ENCODE assay signal across 38 cellular contexts in genomic region chr10:116590590-116591444, GRCh38. TPM values are rescaled to one million over a fixed set of nuclear protein-coding genes. Genes with fewer than 3 reads are reported as not detected.
"Had no signal": no experiment of that assay in that cellular context is flagged by ENCODE, and none has a peak within 500 bp of the region (broad histone marks: within the 10 kb centered on the region; RNA-seq: fewer than 3 reads in every experiment).

Gene PNLIPRP1, plus strand, starts transcription at chr10:116590959. Its CDS starts 171 bp downstream, at chr10:116591130.

- H3K36me3 ChIP-seq: ascending aorta, brain microvascular endothelial cell, heart left ventricle, neutrophil, thoracic aorta, upper lobe of left lung, vagina, WERI-Rb-1 had no signal

- DNase-seq: activated CD4-positive, alpha-beta T cell treated with anti-CD3 and anti-CD28 coated beads for 48 hours; activated CD4-positive, alpha-beta T cell treated with anti-CD3 and anti-CD28 coated beads, Interleukin-2, amount 50 U/mL, for 48 hours; activated CD8-positive, alpha-beta memory T cell treated with anti-CD3 and anti-CD28 coated beads for 24 hours; activated CD8-positive, alpha-beta memory T cell treated with anti-CD3 and anti-CD28 coated beads, Interleukin-2, amount 50 U/mL, for 4 hours; activated gamma-delta T cell; activated naive CD4-positive, alpha-beta T cell treated with anti-CD3 and anti-CD28 coated beads, Interleukin-2, amount 10 ng/mL, durations not matched to agents 7 days and 5 days; activated naive CD8-positive, alpha-beta T cell treated with anti-CD3 and anti-CD28 coated beads, Interleukin-2, amount 10 ng/mL, durations not matched to agents 7 days and 5 days; activated T-cell treated with anti-CD3 and anti-CD28 coated beads, Interleukin-2, amount 50 U/mL, for 1 hour; brain microvascular endothelial cell; endodermal cell; foreskin fibroblast; heart left ventricle; mesendoderm; stimulated activated CD4-positive, alpha-beta T cell treated with anti-CD3 and anti-CD28 coated beads, Interleukin-4, amount 100 ng/mL, for 24 hours; T-helper 9 cell; WERI-Rb-1 had no signal

- ATAC-seq: activated CD4-positive, CD25-positive, alpha-beta regulatory T cell treated with anti-CD3 and anti-CD28 coated beads, Interleukin-2, amount 50 U/mL, for 24 hours; esophagus mucosa; heart left ventricle; sciatic nerve; stimulated activated effector memory CD8-positive, alpha-beta T cell treated with anti-CD3 and anti-CD28 coated beads, Interleukin-12 subunit alpha, Interleukin-12 subunit beta, amount 100 ng/mL, for 72 hours had no signal

- H3K36me3 Mint-ChIP-seq: activated naive CD4-positive, alpha-beta T cell treated with anti-CD3 and anti-CD28 coated beads, Interleukin-2, amount 10 ng/mL, durations not matched to agents 7 days and 5 days; activated naive CD8-positive, alpha-beta T cell treated with anti-CD3 and anti-CD28 coated beads, Interleukin-2, amount 10 ng/mL, durations not matched to agents 7 days and 5 days; stimulated activated effector memory CD8-positive, alpha-beta T cell treated with anti-CD3 and anti-CD28 coated beads, Interleukin-12 subunit alpha, Interleukin-12 subunit beta, amount 100 ng/mL, for 72 hours had no signal

- H3K27me3 ChIP-seq: ascending aorta, brain microvascular endothelial cell, heart left ventricle, neutrophil, upper lobe of left lung, vagina had no signal

- H3K27me3 Mint-ChIP-seq: activated naive CD4-positive, alpha-beta T cell treated with anti-CD3 and anti-CD28 coated beads, Interleukin-2, amount 10 ng/mL, durations not matched to agents 7 days and 5 days; activated naive CD8-positive, alpha-beta T cell treated with anti-CD3 and anti-CD28 coated beads, Interleukin-2, amount 10 ng/mL, durations not matched to agents 7 days and 5 days had no signal

- H3K9me3 Mint-ChIP-seq: activated naive CD4-positive, alpha-beta T cell treated with anti-CD3 and anti-CD28 coated beads, Interleukin-2, amount 10 ng/mL, durations not matched to agents 7 days and 5 days; activated naive CD8-positive, alpha-beta T cell treated with anti-CD3 and anti-CD28 coated beads, Interleukin-2, amount 10 ng/mL, durations not matched to agents 7 days and 5 days; nephron; stimulated activated naive CD8-positive, alpha-beta T cell treated with anti-CD3 and anti-CD28 coated beads, Interleukin-15, Interleukin-2, amounts not matched to agents 100 ng/mL and 50 ng/mL, for 24 hours had no signal

- H3K27ac Mint-ChIP-seq: activated naive CD4-positive, alpha-beta T cell treated with anti-CD3 and anti-CD28 coated beads, Interleukin-2, amount 10 ng/mL, durations not matched to agents 7 days and 5 days; activated naive CD8-positive, alpha-beta T cell treated with anti-CD3 and anti-CD28 coated beads, Interleukin-2, amount 10 ng/mL, durations not matched to agents 7 days and 5 days; endodermal cell; nephron; progenitor cell of endocrine pancreas; stimulated activated effector memory CD8-positive, alpha-beta T cell treated with anti-CD3 and anti-CD28 coated beads, Interleukin-12 subunit alpha, Interleukin-12 subunit beta, amount 100 ng/mL, for 72 hours; stimulated activated naive CD8-positive, alpha-beta T cell treated with anti-CD3 and anti-CD28 coated beads, Interleukin-15, Interleukin-2, amounts not matched to agents 100 ng/mL and 50 ng/mL, for 24 hours had no signal

- H3K4me3 Mint-ChIP-seq: activated naive CD4-positive, alpha-beta T cell treated with anti-CD3 and anti-CD28 coated beads, Interleukin-2, amount 10 ng/mL, durations not matched to agents 7 days and 5 days; activated naive CD8-positive, alpha-beta T cell treated with anti-CD3 and anti-CD28 coated beads, Interleukin-2, amount 10 ng/mL, durations not matched to agents 7 days and 5 days; endodermal cell; nephron; stimulated activated effector memory CD8-positive, alpha-beta T cell treated with anti-CD3 and anti-CD28 coated beads, Interleukin-12 subunit alpha, Interleukin-12 subunit beta, amount 100 ng/mL, for 72 hours; stimulated activated naive CD8-positive, alpha-beta T cell treated with anti-CD3 and anti-CD28 coated beads, Interleukin-15, Interleukin-2, amounts not matched to agents 100 ng/mL and 50 ng/mL, for 24 hours had no signal

- H3K27ac ChIP-seq: ascending aorta, brain microvascular endothelial cell, heart left ventricle, neutrophil, skin epidermis, thoracic aorta, upper lobe of left lung, vagina, WERI-Rb-1 had no signal

- H3K4me3 ChIP-seq: ascending aorta, heart left ventricle, lung, skin epidermis, thoracic aorta, upper lobe of left lung, vagina had no signal

- H3K4me1 Mint-ChIP-seq: activated naive CD4-positive, alpha-beta T cell treated with anti-CD3 and anti-CD28 coated beads, Interleukin-2, amount 10 ng/mL, durations not matched to agents 7 days and 5 days; activated naive CD8-positive, alpha-beta T cell treated with anti-CD3 and anti-CD28 coated beads, Interleukin-2, amount 10 ng/mL, durations not matched to agents 7 days and 5 days; stimulated activated effector memory CD8-positive, alpha-beta T cell treated with anti-CD3 and anti-CD28 coated beads, Interleukin-12 subunit alpha, Interleukin-12 subunit beta, amount 100 ng/mL, for 72 hours had no signal

- H3K4me1 ChIP-seq: ascending aorta, heart left ventricle, vagina had no signal

- H3K9me3 ChIP-seq: ascending aorta, neutrophil, thoracic aorta, upper lobe of left lung, vagina had no signal

RNA-seq across cellular contexts. Expression of gene PNLIPRP1, which starts in this region (rescaled TPM):
- total RNA-seq: activated naive CD8-positive, alpha-beta T cell treated with anti-CD3 and anti-CD28 coated beads, Interleukin-2, amount 10 ng/mL, durations not matched to agents 7 days and 5 days; ascending aorta; cardiac septum; chondrocyte; endodermal cell; esophagus mucosa; kidney epithelial cell; mononuclear cell; osteocyte; progenitor cell of endocrine pancreas; renal cortical epithelial cell; subcutaneous adipose tissue; T-helper 1 cell treated with Interleukin-12 subunit alpha and Interleukin-12 subunit beta and Interleukin-4 antibody, amounts not matched to agents 30 ng/mL and 1 ng/mL, for 36 hours; vagina had no signal
